In genomic region chr10:44960482-44961230, GRCh38 we compare ENCODE assay signal across 8 cellular contexts. TPM values are rescaled to one million over a fixed set of nuclear protein-coding genes. Genes with fewer than 3 reads are reported as not detected.
DNase-seq lines count a peak whose midpoint lies in the region; ATAC-seq and TF ChIP-seq lines count a peak whose summit lies in the region.

No MANE protein-coding gene starts in this region.

- H3K36me3 ChIP-seq in MG63: no peaks in the 10 kb centered on the region

- no peak overlapping the region for H3K27ac Mint-ChIP-seq in activated T-helper 1 cell treated with anti-CD3 and anti-CD28 coated beads, Interleukin-12 subunit alpha, Interleukin-12 subunit beta, Interleukin-2, Interleukin-4 antibody, amounts not matched to agents 30 ng/mL and 10 ng/mL and 1 ng/mL, durations not matched to agents 14 hours and 24 hours and 36 hours

- H3K9me3 Mint-ChIP-seq in activated T-helper 1 cell treated with anti-CD3 and anti-CD28 coated beads, Interleukin-12 subunit alpha, Interleukin-12 subunit beta, Interleukin-2, Interleukin-4 antibody, amounts not matched to agents 30 ng/mL and 10 ng/mL and 1 ng/mL, durations not matched to agents 14 hours and 24 hours and 36 hours: no peaks in the 10 kb centered on the region

- peak overlapping the region; percentile 87 for H3K4me3 Mint-ChIP-seq in activated T-helper 1 cell treated with anti-CD3 and anti-CD28 coated beads, Interleukin-12 subunit alpha, Interleukin-12 subunit beta, Interleukin-2, Interleukin-4 antibody, amounts not matched to agents 30 ng/mL and 10 ng/mL and 1 ng/mL, durations not matched to agents 14 hours and 24 hours and 36 hours

- H3K27me3 ChIP-seq in HL-60 (ENCODE audit: insufficient read depth, poor library complexity, severe bottlenecking) (no peaks in the 10 kb centered on the region), MG63 (no peaks in the 10 kb centered on the region)

- intact Hi-C loops in activated T-helper 1 cell treated with anti-CD3 and anti-CD28 coated beads, Interleukin-12 subunit alpha, Interleukin-12 subunit beta, Interleukin-2, Interleukin-4 antibody, amounts not matched to agents 30 ng/mL and 10 ng/mL and 1 ng/mL, durations not matched to agents 14 hours and 24 hours and 36 hours (cut with micrococcal nuclease): no loop called here

- H3K4me3 ChIP-seq in HL-60 (replicated peaks; ENCODE audit: insufficient read depth, low read length) (peak overlapping the region; percentile 75), MG63 (no peak overlapping the region)

- no peak for ATAC-seq in HG03571 (IDR thresholded peaks at IDR 0.05; ENCODE audit: unreplicated experiment)

- peaks cover 5% of the 10 kb centered on the region for H3K36me3 Mint-ChIP-seq in activated T-helper 1 cell treated with anti-CD3 and anti-CD28 coated beads, Interleukin-12 subunit alpha, Interleukin-12 subunit beta, Interleukin-2, Interleukin-4 antibody, amounts not matched to agents 30 ng/mL and 10 ng/mL and 1 ng/mL, durations not matched to agents 14 hours and 24 hours and 36 hours (ENCODE audit: low read depth)

- H3K9me3 ChIP-seq in MG63: no peaks in the 10 kb centered on the region

- peaks cover 31% of the 10 kb centered on the region for H3K4me1 Mint-ChIP-seq in activated T-helper 1 cell treated with anti-CD3 and anti-CD28 coated beads, Interleukin-12 subunit alpha, Interleukin-12 subunit beta, Interleukin-2, Interleukin-4 antibody, amounts not matched to agents 30 ng/mL and 10 ng/mL and 1 ng/mL, durations not matched to agents 14 hours and 24 hours and 36 hours (ENCODE audit: low read depth)

- TF ChIP-seq CTCF in HL-60 (IDR thresholded peaks at IDR 0.05; ENCODE audit: insufficient read depth, low read length): no peak

- H3K27me3 Mint-ChIP-seq in activated T-helper 1 cell treated with anti-CD3 and anti-CD28 coated beads, Interleukin-12 subunit alpha, Interleukin-12 subunit beta, Interleukin-2, Interleukin-4 antibody, amounts not matched to agents 30 ng/mL and 10 ng/mL and 1 ng/mL, durations not matched to agents 14 hours and 24 hours and 36 hours (ENCODE audit: insufficient read depth): no peaks in the 10 kb centered on the region

- peak in 1 of 2 experiments; percentile 40 for DNase-seq in HL-60 (ENCODE audit: low read depth in 1 of 2, low spot score in 1 of 2)
- DNase-seq in activated T-helper 1 cell treated with anti-CD3 and anti-CD28 coated beads, Interleukin-12 subunit alpha, Interleukin-12 subunit beta, Interleukin-2, Interleukin-4 antibody, amounts not matched to agents 30 ng/mL and 10 ng/mL and 1 ng/mL, durations not matched to agents 14 hours and 24 hours and 36 hours (ENCODE audit: low spot score): no peak
- peak; percentile 26 for DNase-seq in kidney tubule cell (ENCODE audit: low spot score)
- peak; percentile 21 for DNase-seq in stimulated activated CD8-positive, alpha-beta memory T cell treated with anti-CD3 and anti-CD28 coated beads, Interleukin-4, amount 100 ng/mL, for 48 hours
- no peak for DNase-seq in MG63
- no peak for DNase-seq in epidermal melanocyte (ENCODE audit: insufficient read length, low spot score)
- DNase-seq in amniotic stem cell (lab: John Stamatoyannopoulos, UW): no peak

- H3K27ac ChIP-seq in HL-60 (replicated peaks): peak overlapping the region; percentile 97

RNA-seq across cellular contexts. Expression of gene RASSF4, which starts 1.1 kb away (rescaled TPM):
- total RNA-seq in activated T-helper 1 cell treated with anti-CD3 and anti-CD28 coated beads, Interleukin-12 subunit alpha, Interleukin-12 subunit beta, Interleukin-2, Interleukin-4 antibody, amounts not matched to agents 30 ng/mL and 10 ng/mL and 1 ng/mL, durations not matched to agents 14 hours and 24 hours and 36 hours: 1.3 and 2.5 TPM in 2 replicates
- 0.15 and 0.26 TPM in 2 replicates for total RNA-seq in MG63 (2014; rRNA removed; shearing (Covaris generic); ENCODE audit: low replicate concordance)

RNA-seq across cellular contexts. Expression of gene DEPP1, which starts 18.0 kb away (rescaled TPM):
- 4.6 and 5.3 TPM in 2 replicates for total RNA-seq in activated T-helper 1 cell treated with anti-CD3 and anti-CD28 coated beads, Interleukin-12 subunit alpha, Interleukin-12 subunit beta, Interleukin-2, Interleukin-4 antibody, amounts not matched to agents 30 ng/mL and 10 ng/mL and 1 ng/mL, durations not matched to agents 14 hours and 24 hours and 36 hours
- total RNA-seq in MG63 (2014; rRNA removed; shearing (Covaris generic); ENCODE audit: low replicate concordance): 0.44 and 3.5 TPM in 2 replicates

RNA-seq across cellular contexts. Expression of gene ZNF22, which starts 40.1 kb away (rescaled TPM):
- 23.1 and 25.6 TPM in 2 replicates for total RNA-seq in activated T-helper 1 cell treated with anti-CD3 and anti-CD28 coated beads, Interleukin-12 subunit alpha, Interleukin-12 subunit beta, Interleukin-2, Interleukin-4 antibody, amounts not matched to agents 30 ng/mL and 10 ng/mL and 1 ng/mL, durations not matched to agents 14 hours and 24 hours and 36 hours
- 10.9 and 15.5 TPM in 2 replicates for total RNA-seq in MG63 (2014; rRNA removed; shearing (Covaris generic); ENCODE audit: low replicate concordance)

RNA-seq across cellular contexts. Expression of gene TMEM72, which starts 49.5 kb away (rescaled TPM):
- not detected in 2 replicates for total RNA-seq in activated T-helper 1 cell treated with anti-CD3 and anti-CD28 coated beads, Interleukin-12 subunit alpha, Interleukin-12 subunit beta, Interleukin-2, Interleukin-4 antibody, amounts not matched to agents 30 ng/mL and 10 ng/mL and 1 ng/mL, durations not matched to agents 14 hours and 24 hours and 36 hours
- not detected in 2 replicates for total RNA-seq in MG63 (2014; rRNA removed; shearing (Covaris generic); ENCODE audit: low replicate concordance)

Comparison
In these comparisons a context has a peak if more than half of its experiments do, and no peak if none do; other contexts are left out.
1. DNase-seq: peak in kidney tubule cell (single experiment) and stimulated activated CD8-positive, alpha-beta memory T cell treated with anti-CD3 and anti-CD28 coated beads, Interleukin-4, amount 100 ng/mL, for 48 hours (single experiment); none in activated T-helper 1 cell treated with anti-CD3 and anti-CD28 coated beads, Interleukin-12 subunit alpha, Interleukin-12 subunit beta, Interleukin-2, Interleukin-4 antibody, amounts not matched to agents 30 ng/mL and 10 ng/mL and 1 ng/mL, durations not matched to agents 14 hours and 24 hours and 36 hours (single experiment), MG63 (single experiment), epidermal melanocyte (single experiment) and amniotic stem cell (single experiment).